ENCODE assay signal across 20 cellular contexts in genomic region chr15:65095011-65095746, GRCh38. TPM values are rescaled to one million over a fixed set of nuclear protein-coding genes. Genes with fewer than 3 reads are reported as not detected.
A peak's percentile ranks its signal among the peaks of the same experiment; 100 is the strongest.
DNase-seq lines count a peak whose midpoint lies in the region; TF ChIP-seq lines count a peak whose summit lies in the region.
"Had no signal": no experiment of that assay in that cellular context is flagged by ENCODE, and none has a peak within 500 bp of the region (broad histone marks: within the 10 kb centered on the region; RNA-seq: fewer than 3 reads in every experiment).

No MANE protein-coding gene starts in this region.

- H3K4me2 ChIP-seq in neural progenitor cell, result no peak overlapping the region

- H3K27ac ChIP-seq in HEK293 (ENCODE audit: extremely low read depth, low read depth, low read length) (no peak overlapping the region), endodermal cell (ENCODE audit: low read depth, low read length) (no peak overlapping the region), neural progenitor cell (no peak overlapping the region), RWPE1 (no peak overlapping the region)

- 87 to 93% methylated on average over 4 to 5 of the region's 5 CpGs for WGBS in endodermal cell (ENCODE audit: insufficient coverage in 1 of 2, insufficient read length in 1 of 2), 2 experiments

- CTCF ChIA-PET in HEK293 (lab: Yijun Ruan, JAX) (interaction anchor here (0.6 to 1.3 kb wide), 3 partner anchors 8 to 1317 kb away, joined by 3 to 6 read pairs (median 3); no protein-coding TSS in a partner anchor), RWPE1 (lab: Yijun Ruan, JAX) (interaction anchor here (0.6 kb wide), 1 partner anchor 244 kb away, joined by 3 read pairs; no protein-coding TSS in a partner anchor)
- CTCF ChIA-PET in activated naive CD4-positive, alpha-beta T cell treated with anti-CD3 and anti-CD28 coated beads for 36 hours (lab: Charles Lee), result interaction anchor here (2.2 kb wide), 1 partner anchor 41 kb away, joined by 5 read pairs; no protein-coding TSS in a partner anchor

- H3K9me3 ChIP-seq in HEK293 (ENCODE audit: control insufficient read depth, insufficient read depth, low read depth, low read length), result no peaks in the 10 kb centered on the region
- no peaks in the 10 kb centered on the region for H3K9me3 ChIP-seq in endodermal cell (ENCODE audit: control insufficient read depth, low read length)
- H3K9me3 ChIP-seq in neural progenitor cell (ENCODE audit: low read depth), result no peaks in the 10 kb centered on the region
- H3K9me3 ChIP-seq: MG63 had no signal

- H3K4me3 Mint-ChIP-seq in endodermal cell, result no peak overlapping the region
- no peak overlapping the region for H3K4me3 Mint-ChIP-seq in neural progenitor cell
- no peak overlapping the region for H3K4me3 Mint-ChIP-seq in activated naive CD4-positive, alpha-beta T cell treated with anti-CD3 and anti-CD28 coated beads for 36 hours
- H3K4me3 Mint-ChIP-seq: brain, immature natural killer cell, neural crest cell had no signal

- intact Hi-C loops in activated naive CD4-positive, alpha-beta T cell treated with anti-CD3 and anti-CD28 coated beads for 36 hours (cut with micrococcal nuclease), result no loop called here

- no peak overlapping the region for H3K4me3 ChIP-seq in HEK293 (ENCODE audit: low read depth, low read length)
- H3K4me3 ChIP-seq in endodermal cell (ENCODE audit: low read length), result no peak overlapping the region
- H3K4me3 ChIP-seq in neural progenitor cell, result no peak overlapping the region
- H3K4me3 ChIP-seq: MG63 had no signal

- H3K27me3 ChIP-seq in endodermal cell (ENCODE audit: control insufficient read depth, insufficient read depth, low read length, poor library complexity, severe bottlenecking) (no peaks in the 10 kb centered on the region), neural progenitor cell (no peaks in the 10 kb centered on the region)
- H3K27me3 ChIP-seq: MG63 had no signal

- H3K79me2 ChIP-seq in neural progenitor cell (ENCODE audit: low read depth), result no peaks in the 10 kb centered on the region

- H3K36me3 ChIP-seq in HEK293 (ENCODE audit: control insufficient read depth in 2 of 2, insufficient read depth in 1 of 2, low read length in 2 of 2) (peaks cover 0 to 26% of the 10 kb centered on the region in 2 experiments; a peak in 2 of 3 replicates), endodermal cell (ENCODE audit: control insufficient read depth, insufficient read depth, low read length) (peaks cover 19% of the 10 kb centered on the region), neural progenitor cell (no peaks in the 10 kb centered on the region)

- H3K4me1 Mint-ChIP-seq in endodermal cell, result no peaks in the 10 kb centered on the region
- H3K4me1 Mint-ChIP-seq in neural progenitor cell, result peaks cover 9% of the 10 kb centered on the region
- H3K4me1 Mint-ChIP-seq in activated naive CD4-positive, alpha-beta T cell treated with anti-CD3 and anti-CD28 coated beads for 36 hours (ENCODE audit: low read depth), result no peaks in the 10 kb centered on the region
- H3K4me1 Mint-ChIP-seq: brain; CD4-positive, alpha-beta memory T cell; immature natural killer cell had no signal

- H2AFZ ChIP-seq in neural progenitor cell (replicated peaks), result no peak overlapping the region

- H4K20me1 ChIP-seq in neural progenitor cell (ENCODE audit: low read depth), result no peaks in the 10 kb centered on the region

- H3K9ac ChIP-seq in endodermal cell (ENCODE audit: extremely low read depth, low read length, poor library complexity, severe bottlenecking) (no peak overlapping the region), neural progenitor cell (no peak overlapping the region)

- H3F3A ChIP-seq in neural progenitor cell (ENCODE audit: low read depth), result no peaks in the 10 kb centered on the region

- no peak overlapping the region for H3K27ac Mint-ChIP-seq in endodermal cell
- H3K27ac Mint-ChIP-seq in neural progenitor cell, result peak overlapping the region; percentile 44
- H3K27ac Mint-ChIP-seq in activated naive CD4-positive, alpha-beta T cell treated with anti-CD3 and anti-CD28 coated beads for 36 hours, result no peak overlapping the region
- H3K27ac Mint-ChIP-seq: immature natural killer cell had no signal

- DNase-seq in endodermal cell (peak; percentile 29), neural progenitor cell (ENCODE audit: low spot score) (no peak), RWPE1 (ENCODE audit: low spot score) (no peak)
- no peak for DNase-seq in activated naive CD4-positive, alpha-beta T cell treated with anti-CD3 and anti-CD28 coated beads for 36 hours
- no peak for DNase-seq in activated CD4-positive, alpha-beta T cell treated with anti-CD3 and anti-CD28 coated beads, Interleukin-2, amount 50 U/mL, for 48 hours
- DNase-seq: activated naive CD4-positive, alpha-beta T cell treated with Interleukin-2 at 50 U/mL for 16 hours; CD4-positive, alpha-beta memory T cell; erythroblast; immature natural killer cell; mesenchymal stem cell; MG63; NCI-H2029; retina; SIG-M5 had no signal

- H3K9me3 Mint-ChIP-seq in endodermal cell, result no peaks in the 10 kb centered on the region
- no peaks in the 10 kb centered on the region for H3K9me3 Mint-ChIP-seq in neural progenitor cell
- H3K9me3 Mint-ChIP-seq in activated naive CD4-positive, alpha-beta T cell treated with anti-CD3 and anti-CD28 coated beads for 36 hours, result no peaks in the 10 kb centered on the region
- H3K9me3 Mint-ChIP-seq: brain; CD4-positive, alpha-beta memory T cell; immature natural killer cell; neural crest cell had no signal

- POLR2A ChIA-PET in HEK293 (lab: Yijun Ruan, JAX) (no interaction called here), RWPE1 (lab: Yijun Ruan, JAX; ENCODE audit: low non-redundant PET) (no interaction called here)

- peaks cover 13% of the 10 kb centered on the region for H3K36me3 Mint-ChIP-seq in endodermal cell (ENCODE audit: low read depth)
- peaks cover 15% of the 10 kb centered on the region for H3K36me3 Mint-ChIP-seq in neural progenitor cell
- H3K36me3 Mint-ChIP-seq in activated naive CD4-positive, alpha-beta T cell treated with anti-CD3 and anti-CD28 coated beads for 36 hours (ENCODE audit: low read depth), result peaks cover 7% of the 10 kb centered on the region

- TF ChIP-seq CTCF in HEK293 (tag by site-specific recombination; IDR thresholded peaks at IDR 0.05), result no peak
- TF ChIP-seq CTCF in endodermal cell (conservative IDR thresholded peaks at IDR 0.05), result no peak
- no peak for TF ChIP-seq CTCF in neural progenitor cell (IDR thresholded peaks at IDR 0.05)
- TF ChIP-seq CTCF in RWPE1 (conservative IDR thresholded peaks at IDR 0.05; ENCODE audit: low read depth), result no peak

- no peaks in the 10 kb centered on the region for H3K4me1 ChIP-seq in HEK293 (ENCODE audit: control insufficient read depth, insufficient read depth, low read length)
- H3K4me1 ChIP-seq in endodermal cell (ENCODE audit: control insufficient read depth, insufficient read depth, low read length), result no peaks in the 10 kb centered on the region
- no peaks in the 10 kb centered on the region for H3K4me1 ChIP-seq in neural progenitor cell

- H3K27me3 Mint-ChIP-seq in endodermal cell (ENCODE audit: insufficient read depth) (no peaks in the 10 kb centered on the region), neural progenitor cell (ENCODE audit: insufficient read depth, low read depth) (peaks cover 2% of the 10 kb centered on the region)
- no peaks in the 10 kb centered on the region for H3K27me3 Mint-ChIP-seq in activated naive CD4-positive, alpha-beta T cell treated with anti-CD3 and anti-CD28 coated beads for 36 hours (ENCODE audit: low read depth)
- H3K27me3 Mint-ChIP-seq: CD4-positive, alpha-beta memory T cell had no signal

TF ChIP-seq in HEK293, 187 proteins besides CTCF, POLR2A, EP300 and RAD21:
- TF ChIP-seq GLIS1 (tag by site-specific recombination; IDR thresholded peaks at IDR 0.05) (peak; percentile 61; the same call in 1 of the 2 replicates), ZNF391 (tag by site-specific recombination; IDR thresholded peaks at IDR 0.05; ENCODE audit: borderline replicate concordance, low read depth) (no peak)
TF ChIP-seq in HEK293: peak in this region for 1.

RNA-seq across cellular contexts. Expression of gene KBTBD13, which starts 18.6 kb away (rescaled TPM):
- total RNA-seq in endodermal cell (not detected), neural progenitor cell (ENCODE audit: low replicate concordance) (not detected in 2 replicates)
- polyA plus RNA-seq in endodermal cell (2013, experiment 1 of 2), result not detected
- not detected for polyA plus RNA-seq in endodermal cell (2013, experiment 2 of 2)
- not detected for total RNA-seq in activated naive CD4-positive, alpha-beta T cell treated with anti-CD3 and anti-CD28 coated beads for 36 hours
- total RNA-seq: CD4-positive, alpha-beta memory T cell; dermis microvascular lymphatic vessel endothelial cell; NCI-H460; neural crest cell; subcutaneous adipose tissue had no signal
- polyA plus RNA-seq: CD4-positive, alpha-beta memory T cell; immature natural killer cell had no signal

RNA-seq across cellular contexts. Expression of gene UBAP1L, which starts 19.8 kb away (rescaled TPM):
- 1 to 10 TPM; 3.4 to 4.2 TPM for total RNA-seq in endodermal cell
- polyA plus RNA-seq in endodermal cell (2013, experiment 1 of 2), result 2.7 TPM
- 3.1 TPM for polyA plus RNA-seq in endodermal cell (2013, experiment 2 of 2)
- 0.39 and 1.1 TPM in 2 replicates for total RNA-seq in neural progenitor cell (ENCODE audit: low replicate concordance)
- 1 to 10 TPM; 1.6 to 1.9 TPM for total RNA-seq in activated naive CD4-positive, alpha-beta T cell treated with anti-CD3 and anti-CD28 coated beads for 36 hours

RNA-seq across cellular contexts. Expression of gene RASL12, which starts 27.4 kb away (rescaled TPM):
- total RNA-seq in endodermal cell, result 10 to 100 TPM; 27.2 TPM
- polyA plus RNA-seq in endodermal cell (2013, experiment 1 of 2), result 11.5 TPM
- 11.1 TPM for polyA plus RNA-seq in endodermal cell (2013, experiment 2 of 2)
- total RNA-seq in neural progenitor cell (ENCODE audit: low replicate concordance), result 5.8 and 7.7 TPM in 2 replicates
- not detected for total RNA-seq in activated naive CD4-positive, alpha-beta T cell treated with anti-CD3 and anti-CD28 coated beads for 36 hours
- total RNA-seq: CD4-positive, alpha-beta memory T cell; dermis microvascular lymphatic vessel endothelial cell had no signal
- polyA plus RNA-seq: CD4-positive, alpha-beta memory T cell; immature natural killer cell had no signal

RNA-seq across cellular contexts. Expression of gene PDCD7, which starts 38.4 kb away (rescaled TPM):
- total RNA-seq in endodermal cell (10 to 100 TPM; 25.4 to 33.1 TPM), neural progenitor cell (ENCODE audit: low replicate concordance) (24.7 and 26.2 TPM in 2 replicates)
- 25.7 TPM for polyA plus RNA-seq in endodermal cell (2013, experiment 1 of 2)
- polyA plus RNA-seq in endodermal cell (2013, experiment 2 of 2), result 20.7 TPM
- 10 to 100 TPM; 28.6 to 31.5 TPM for total RNA-seq in activated naive CD4-positive, alpha-beta T cell treated with anti-CD3 and anti-CD28 coated beads for 36 hours

RNA-seq across cellular contexts. Expression of gene SLC51B, which starts 50.0 kb away (rescaled TPM):
- total RNA-seq in endodermal cell, result not detected
- polyA plus RNA-seq in endodermal cell (2013, experiment 1 of 2), result not detected
- not detected for polyA plus RNA-seq in endodermal cell (2013, experiment 2 of 2)
- not detected in 2 replicates for total RNA-seq in neural progenitor cell (ENCODE audit: low replicate concordance)
- not detected for total RNA-seq in activated naive CD4-positive, alpha-beta T cell treated with anti-CD3 and anti-CD28 coated beads for 36 hours
- total RNA-seq: CD4-positive, alpha-beta memory T cell; dermis microvascular lymphatic vessel endothelial cell; neural crest cell; subcutaneous adipose tissue had no signal
- polyA plus RNA-seq: CD4-positive, alpha-beta memory T cell; immature natural killer cell had no signal
